Comparison of ENCODE assay signal across 8 cellular contexts in genomic region chr9:131422241-131422792, GRCh38. TPM values are rescaled to one million over a fixed set of nuclear protein-coding genes. Genes with fewer than 3 reads are reported as not detected.
DNase-seq lines count a peak whose midpoint lies in the region; ATAC-seq and TF ChIP-seq lines count a peak whose summit lies in the region.

No MANE protein-coding gene starts in this region.

- DNase-seq in DMS53 (lab: John Stamatoyannopoulos, UW): peak; percentile 91
- peak; percentile 59 to 64 for DNase-seq in PC-9
- peak; percentile 69 for DNase-seq in epithelial cell of esophagus (ENCODE audit: low read depth)
- peak in 3 of 5 donors; percentile 45 to 62 (median 46) for DNase-seq in ovary
- DNase-seq in stimulated activated CD4-positive, alpha-beta T cell treated with anti-CD3 and anti-CD28 coated beads, Interleukin-12 subunit alpha, Interleukin-12 subunit beta, amount 100 ng/mL, for 4 hours: no peak

- H4K20me1 ChIP-seq in PC-9 (ENCODE audit: insufficient read depth): peaks cover 99% of the 10 kb centered on the region

- ATAC-seq in HG03039 (IDR thresholded peaks at IDR 0.05; ENCODE audit: unreplicated experiment) (no peak), GM21367 (IDR thresholded peaks at IDR 0.05; ENCODE audit: unreplicated experiment) (no peak), GM18511 (IDR thresholded peaks at IDR 0.05; ENCODE audit: unreplicated experiment) (no peak)

- TF ChIP-seq CTCF in PC-9 (conservative IDR thresholded peaks at IDR 0.05): peak; percentile 41; the same call in 1 of the 2 replicates
- peak; percentile 48 for TF ChIP-seq CTCF in epithelial cell of esophagus (IDR thresholded peaks at IDR 0.05; ENCODE audit: insufficient read depth, low read depth, low read length, missing control alignments)
- TF ChIP-seq CTCF in ovary (IDR thresholded peaks at IDR 0.05): no peak

- TF ChIP-seq POLR2A in ovary (IDR thresholded peaks at IDR 0.05): no peak

- H3K27me3 ChIP-seq in PC-9 (ENCODE audit: insufficient read depth, low read depth): no peaks in the 10 kb centered on the region
- H3K27me3 ChIP-seq in ovary: no peaks in the 10 kb centered on the region

- peaks cover 43% of the 10 kb centered on the region for H3K4me1 ChIP-seq in PC-9 (replicated peaks; ENCODE audit: insufficient read depth)
- peaks cover 51% of the 10 kb centered on the region for H3K4me1 ChIP-seq in ovary (ENCODE audit: insufficient read depth)

- H3K9me3 ChIP-seq in PC-9 (ENCODE audit: insufficient read depth, low read depth): no peaks in the 10 kb centered on the region
- no peaks in the 10 kb centered on the region for H3K9me3 ChIP-seq in ovary

- no peak overlapping the region for H2AFZ ChIP-seq in PC-9

- peak overlapping the region; percentile 47 for H3K27ac ChIP-seq in PC-9
- H3K27ac ChIP-seq in ovary: peak overlapping the region; percentile 30 to 39

- peaks cover 69% of the 10 kb centered on the region for H3F3A ChIP-seq in PC-9 (ENCODE audit: insufficient read depth, low read depth)

- BruUV-seq in PC-9 (replicated peaks; lab: Mats Ljungman, UMichigan): no TSS peak

- peak overlapping the region; percentile 60 for H3K4me2 ChIP-seq in PC-9

- POLR2A ChIA-PET in PC-9 (lab: Charles Lee; ENCODE audit: unreplicated experiment): no interaction called here

- intact Hi-C loops in PC-9 (cut with micrococcal nuclease; ENCODE audit: unreplicated experiment): loop anchor here (1.0 kb wide), 3 partner anchors 27 to 72 kb away; no protein-coding TSS in a partner anchor
- intact Hi-C loops in ovary (cut with DNase I): no loop called here

- H3K79me2 ChIP-seq in PC-9 (ENCODE audit: low read depth): peaks cover 100% of the 10 kb centered on the region

- H3K9me2 ChIP-seq in PC-9 (ENCODE audit: insufficient read depth): no peaks in the 10 kb centered on the region

- H3K36me3 ChIP-seq in PC-9 (ENCODE audit: low read depth) (peaks cover 12% of the 10 kb centered on the region; the same call in 1 of the 2 replicates), ovary (no peaks in the 10 kb centered on the region)

- CTCF ChIA-PET in PC-9 (lab: Charles Lee): no interaction called here

- WGBS in ovary, 3 donors: 34 to 43% (median 37%) methylated on average over 12 of the region's 12 CpGs

- TF ChIP-seq EP300 in ovary (IDR thresholded peaks at IDR 0.05): no peak

- H3K4me3 ChIP-seq in PC-9 (no peak overlapping the region), epithelial cell of esophagus (ENCODE audit: low read length) (peak overlapping the region; percentile 18), ovary (no peak overlapping the region)

RNA-seq across cellular contexts. Expression of gene PRRC2B, which starts 28.4 kb away (rescaled TPM):
- total RNA-seq in PC-9 (2021) (307 and 361 TPM in 2 replicates), ovary (100 to 1,000 TPM in 6 of 7 donors, 10 to 100 TPM in 1; 97.6 to 319 (median 244) TPM)
- 100 to 1,000 TPM in 1 of 2 donors, 10 to 100 TPM in 1; 86.7 to 182 TPM for polyA plus RNA-seq in ovary

Comparison
In these comparisons a context has a peak if more than half of its experiments do, and no peak if none do; other contexts are left out.
1. CTCF ChIP-seq: peak in PC-9 (single experiment) and epithelial cell of esophagus (single experiment); none in ovary (0 of 3).